17 cellular contexts compared by ENCODE assay signal in genomic region chr2:134200024-134200423, GRCh38. TPM values are rescaled to one million over a fixed set of nuclear protein-coding genes. Genes with fewer than 3 reads are reported as not detected.
A peak's percentile ranks its signal among the peaks of the same experiment; 100 is the strongest.
DNase-seq lines count a peak whose midpoint lies in the region; ATAC-seq and TF ChIP-seq lines count a peak whose summit lies in the region.
"Had no signal": no experiment of that assay in that cellular context is flagged by ENCODE, and none has a peak within 500 bp of the region (broad histone marks: within the 10 kb centered on the region; RNA-seq: fewer than 3 reads in every experiment).

No MANE protein-coding gene starts in this region.

- peaks cover 72% of the 10 kb centered on the region for H3K4me1 Mint-ChIP-seq in activated naive CD4-positive, alpha-beta T cell treated with anti-CD3 and anti-CD28 coated beads, Interleukin-2, amount 50 U/mL, for 24 hours
- H3K4me1 Mint-ChIP-seq in IgD-negative memory B cell = peaks cover 52 to 58% (median 55%) of the 10 kb centered on the region in 3 donors
- peaks cover 62% of the 10 kb centered on the region for H3K4me1 Mint-ChIP-seq in stimulated activated memory B cell treated with anti-CD40 and anti-IgM and Interleukin-4, amounts not matched to agents 10 μg/mL and 1 μg/mL and 100 μg/mL, for 72 hours
- H3K4me1 Mint-ChIP-seq in activated CD8-positive, alpha-beta T cell treated with anti-CD3 and anti-CD28 coated beads for 36 hours (ENCODE audit: low read depth) = peaks cover 66% of the 10 kb centered on the region

- no peak for DNase-seq in activated naive CD4-positive, alpha-beta T cell treated with anti-CD3 and anti-CD28 coated beads, Interleukin-2, amount 50 U/mL, for 72 hours (ENCODE audit: low spot score in 2 of 2)
- peak; percentile 34 for DNase-seq in kidney tubule cell (ENCODE audit: low spot score)
- no peak for DNase-seq in effector CD8-positive, alpha-beta T cell (lab: John Stamatoyannopoulos, UW)
- no peak for DNase-seq in activated CD8-positive, alpha-beta T cell treated with anti-CD3 and anti-CD28 coated beads for 36 hours
- DNase-seq: DMS79 treated with DMSO at 0.1 percent for 48 hours, HCEC 1CT, NCI-H1092 treated with DMSO at 0.1 percent for 48 hours, NCI-H146, NCI-H2029 treated with DMSO at 0.1 percent for 48 hours, Right ventricle myocardium superior had no signal

- no peaks in the 10 kb centered on the region for H3K9me3 Mint-ChIP-seq in activated naive CD4-positive, alpha-beta T cell treated with anti-CD3 and anti-CD28 coated beads, Interleukin-2, amount 50 U/mL, for 24 hours
- peaks cover 0 to 5% of the 10 kb centered on the region in 2 donors for H3K9me3 Mint-ChIP-seq in activated naive CD4-positive, alpha-beta T cell treated with anti-CD3 and anti-CD28 coated beads, Interleukin-2, amount 50 U/mL, for 72 hours
- H3K9me3 Mint-ChIP-seq in IgD-negative memory B cell = no peaks in the 10 kb centered on the region
- H3K9me3 Mint-ChIP-seq in stimulated activated memory B cell treated with anti-CD40 and anti-IgM and Interleukin-4, amounts not matched to agents 10 μg/mL and 1 μg/mL and 100 μg/mL, for 72 hours = no peaks in the 10 kb centered on the region
- no peaks in the 10 kb centered on the region for H3K9me3 Mint-ChIP-seq in activated CD8-positive, alpha-beta T cell treated with anti-CD3 and anti-CD28 coated beads for 36 hours
- H3K9me3 Mint-ChIP-seq: GM23338 had no signal

- no peak for TF ChIP-seq CTCF in activated CD8-positive, alpha-beta T cell treated with anti-CD3 and anti-CD28 coated beads for 36 hours (IDR thresholded peaks at IDR 0.05)

- no peak overlapping the region for H3K4me3 Mint-ChIP-seq in activated naive CD4-positive, alpha-beta T cell treated with anti-CD3 and anti-CD28 coated beads, Interleukin-2, amount 50 U/mL, for 24 hours
- no peak overlapping the region for H3K4me3 Mint-ChIP-seq in IgD-negative memory B cell
- H3K4me3 Mint-ChIP-seq in stimulated activated memory B cell treated with anti-CD40 and anti-IgM and Interleukin-4, amounts not matched to agents 10 μg/mL and 1 μg/mL and 100 μg/mL, for 72 hours = no peak overlapping the region
- H3K4me3 Mint-ChIP-seq in activated CD8-positive, alpha-beta T cell treated with anti-CD3 and anti-CD28 coated beads for 36 hours = no peak overlapping the region
- H3K4me3 Mint-ChIP-seq: GM23338 had no signal

- POLR2A ChIA-PET in activated CD8-positive, alpha-beta T cell treated with anti-CD3 and anti-CD28 coated beads for 36 hours (lab: Charles Lee) = interaction anchor here (0.7 kb wide), 1 partner anchor 44 kb away, joined by 3 read pairs; no protein-coding TSS in a partner anchor

- intact Hi-C loops in activated CD8-positive, alpha-beta T cell treated with anti-CD3 and anti-CD28 coated beads for 36 hours (cut with micrococcal nuclease) = no loop called here

- no peaks in the 10 kb centered on the region for H3K27me3 Mint-ChIP-seq in activated naive CD4-positive, alpha-beta T cell treated with anti-CD3 and anti-CD28 coated beads, Interleukin-2, amount 50 U/mL, for 24 hours
- no peaks in the 10 kb centered on the region for H3K27me3 Mint-ChIP-seq in IgD-negative memory B cell
- H3K27me3 Mint-ChIP-seq in stimulated activated memory B cell treated with anti-CD40 and anti-IgM and Interleukin-4, amounts not matched to agents 10 μg/mL and 1 μg/mL and 100 μg/mL, for 72 hours = no peaks in the 10 kb centered on the region
- no peaks in the 10 kb centered on the region for H3K27me3 Mint-ChIP-seq in activated CD8-positive, alpha-beta T cell treated with anti-CD3 and anti-CD28 coated beads for 36 hours

- H3K36me3 Mint-ChIP-seq in activated naive CD4-positive, alpha-beta T cell treated with anti-CD3 and anti-CD28 coated beads, Interleukin-2, amount 50 U/mL, for 24 hours = no peaks in the 10 kb centered on the region
- peaks cover 0 to 5% of the 10 kb centered on the region in 2 donors for H3K36me3 Mint-ChIP-seq in activated naive CD4-positive, alpha-beta T cell treated with anti-CD3 and anti-CD28 coated beads, Interleukin-2, amount 50 U/mL, for 72 hours
- no peaks in the 10 kb centered on the region for H3K36me3 Mint-ChIP-seq in IgD-negative memory B cell
- H3K36me3 Mint-ChIP-seq in stimulated activated memory B cell treated with anti-CD40 and anti-IgM and Interleukin-4, amounts not matched to agents 10 μg/mL and 1 μg/mL and 100 μg/mL, for 72 hours = no peaks in the 10 kb centered on the region
- no peaks in the 10 kb centered on the region for H3K36me3 Mint-ChIP-seq in activated CD8-positive, alpha-beta T cell treated with anti-CD3 and anti-CD28 coated beads for 36 hours (ENCODE audit: low read depth)

- no peak for ATAC-seq in activated naive CD4-positive, alpha-beta T cell treated with anti-CD3 and anti-CD28 coated beads, Interleukin-2, amount 50 U/mL, for 72 hours
- ATAC-seq in stimulated activated memory B cell treated with anti-CD40 and anti-IgM and Interleukin-4, amounts not matched to agents 10 μg/mL and 1 μg/mL and 100 μg/mL, for 72 hours = no peak
- no peak for ATAC-seq in activated CD8-positive, alpha-beta T cell treated with anti-CD3 and anti-CD28 coated beads for 36 hours
- no peak for ATAC-seq in GM21447 (IDR thresholded peaks at IDR 0.05; ENCODE audit: unreplicated experiment)
- ATAC-seq: GM23338, K562, SK-N-SH treated with all-trans-retinoic acid at 6 μM for 48 hours had no signal

- CTCF ChIA-PET in activated CD8-positive, alpha-beta T cell treated with anti-CD3 and anti-CD28 coated beads for 36 hours (lab: Charles Lee) = interaction anchor here (1.1 to 4.9 kb wide), 4 partner anchors 7 to 212 kb away, joined by 4 to 42 read pairs (median 6); no protein-coding TSS in a partner anchor

- peak overlapping the region; percentile 91 for H3K27ac Mint-ChIP-seq in activated naive CD4-positive, alpha-beta T cell treated with anti-CD3 and anti-CD28 coated beads, Interleukin-2, amount 50 U/mL, for 24 hours
- no peak overlapping the region for H3K27ac Mint-ChIP-seq in activated naive CD4-positive, alpha-beta T cell treated with anti-CD3 and anti-CD28 coated beads, Interleukin-2, amount 50 U/mL, for 72 hours
- H3K27ac Mint-ChIP-seq in IgD-negative memory B cell = peak overlapping the region in 2 of 3 donors; percentile 59 to 80
- H3K27ac Mint-ChIP-seq in stimulated activated memory B cell treated with anti-CD40 and anti-IgM and Interleukin-4, amounts not matched to agents 10 μg/mL and 1 μg/mL and 100 μg/mL, for 72 hours = peak overlapping the region; percentile 36
- H3K27ac Mint-ChIP-seq in activated CD8-positive, alpha-beta T cell treated with anti-CD3 and anti-CD28 coated beads for 36 hours = no peak overlapping the region

RNA-seq across cellular contexts. Expression of gene MGAT5, which starts 53.8 kb away (rescaled TPM):
- total RNA-seq in activated naive CD4-positive, alpha-beta T cell treated with anti-CD3 and anti-CD28 coated beads, Interleukin-2, amount 50 U/mL, for 72 hours = 10 to 100 TPM; 11.8 to 13.2 TPM
- 14.0 TPM for polyA plus RNA-seq in IgD-negative memory B cell
- total RNA-seq in activated CD8-positive, alpha-beta T cell treated with anti-CD3 and anti-CD28 coated beads for 36 hours = 10 to 100 TPM; 36.9 to 42.2 TPM

Comparison
In these comparisons a context has a peak if more than half of its experiments do, and no peak if none do; other contexts are left out.
1. H3K27ac Mint-ChIP-seq: peak in activated naive CD4-positive, alpha-beta T cell treated with anti-CD3 and anti-CD28 coated beads, Interleukin-2, amount 50 U/mL, for 24 hours (single experiment), IgD-negative memory B cell (2 of 3) and stimulated activated memory B cell treated with anti-CD40 and anti-IgM and Interleukin-4, amounts not matched to agents 10 μg/mL and 1 μg/mL and 100 μg/mL, for 72 hours (single experiment); none in activated naive CD4-positive, alpha-beta T cell treated with anti-CD3 and anti-CD28 coated beads, Interleukin-2, amount 50 U/mL, for 72 hours (0 of 2) and activated CD8-positive, alpha-beta T cell treated with anti-CD3 and anti-CD28 coated beads for 36 hours (single experiment).